6 cellular contexts compared by ENCODE assay signal in the genomic region with DNA sequence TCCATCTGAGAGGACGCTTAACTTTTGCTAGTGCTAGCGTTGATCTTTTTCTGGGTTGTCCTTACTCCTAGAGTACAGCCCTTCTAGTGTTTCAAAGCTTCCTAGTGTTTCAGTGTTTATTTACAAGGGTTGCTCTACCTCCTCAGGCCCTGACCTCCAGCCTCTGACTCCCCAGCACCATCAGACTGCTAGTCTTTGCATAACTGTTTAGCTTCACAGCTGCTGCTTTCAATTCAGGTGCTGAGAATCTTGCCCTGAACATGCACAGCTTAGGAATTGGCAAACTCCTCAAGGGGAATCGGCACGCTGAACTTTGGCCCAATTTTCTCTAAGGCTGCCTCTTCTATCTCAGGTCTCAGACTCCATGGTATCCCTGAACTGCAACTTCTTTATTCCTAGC. TPM values are rescaled to one million over a fixed set of nuclear protein-coding genes. Genes with fewer than 3 reads are reported as not detected.
"Had no signal": no experiment of that assay in that cellular context is flagged by ENCODE, and none has a peak within 500 bp of the region (broad histone marks: within the 10 kb centered on the region; RNA-seq: fewer than 3 reads in every experiment).

No MANE protein-coding gene starts in this region.

RNA-seq across cellular contexts. Expression of gene OR52B4, which starts 52.9 kb away (rescaled TPM):
- total RNA-seq: GM23248, H1, H7, HT-29, IMR-90, K562 had no signal
- polyA plus RNA-seq: GM23248, H1, IMR-90, K562 had no signal
